Comparison of ENCODE assay signal across 8 cellular contexts in the genomic region with DNA sequence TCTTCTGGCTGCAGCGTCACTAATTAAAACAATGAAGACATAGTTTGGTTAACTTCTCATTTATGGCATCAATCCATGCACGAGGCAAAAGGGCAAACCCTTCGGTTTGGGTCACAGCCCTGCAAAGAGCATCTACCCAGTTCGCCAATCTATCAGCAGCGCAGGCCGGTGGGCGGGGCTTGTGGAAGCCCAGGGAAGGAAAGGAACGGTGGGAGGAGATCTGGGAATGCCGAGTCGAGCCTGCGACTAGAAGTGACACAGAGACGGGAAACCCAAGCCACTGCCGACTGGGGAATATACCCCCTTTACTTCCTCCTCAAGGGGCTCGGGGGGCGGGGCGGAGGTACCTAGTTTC. TPM values are rescaled to one million over a fixed set of nuclear protein-coding genes. Genes with fewer than 3 reads are reported as not detected.
DNase-seq lines count a peak whose midpoint lies in the region; ATAC-seq lines count a peak whose summit lies in the region.

No MANE protein-coding gene starts in this region.

- DNase-seq in AG08396 (ENCODE audit: low spot score) = peak; percentile 82
- DNase-seq in NCI-H2196 treated with DMSO at 0.1 percent for 48 hours (lab: John Stamatoyannopoulos, UW; ENCODE audit: unreplicated experiment) = peak; percentile 77
- peak; percentile 37 to 51 (median 39) for DNase-seq in activated CD4-positive, CD25-positive, alpha-beta regulatory T cell (lab: John Stamatoyannopoulos, UW)
- peak; percentile 59 for DNase-seq in effector CD8-positive, alpha-beta T cell (lab: John Stamatoyannopoulos, UW)
- DNase-seq in lung microvascular endothelial cell (ENCODE audit: low read depth in 2 of 2) = peak; percentile 76 to 84
- peak in 2 of 3 experiments; percentile 40 to 49 for DNase-seq in stimulated activated CD4-positive, alpha-beta T cell treated with anti-CD3 and anti-CD28 coated beads, TNF-alpha, amount 100 ng/mL, for 4 hours (ENCODE audit: low read depth in 3 of 3)

- ATAC-seq in GM18858 (IDR thresholded peaks at IDR 0.05; ENCODE audit: unreplicated experiment) (peak; percentile 22), HG03103 (IDR thresholded peaks at IDR 0.05; ENCODE audit: low read depth, unreplicated experiment) (peak; percentile 21)

RNA-seq across cellular contexts. Expression of gene KICS2, which starts 0.5 kb away (rescaled TPM):
- 3.3 and 4.0 TPM in 2 replicates for total RNA-seq in lung microvascular endothelial cell

Comparison
In these comparisons a context has a peak if more than half of its experiments do, and no peak if none do; other contexts are left out.
1. Peak in every context shown above with its lines: DNase-seq and ATAC-seq.